In the genomic region with DNA sequence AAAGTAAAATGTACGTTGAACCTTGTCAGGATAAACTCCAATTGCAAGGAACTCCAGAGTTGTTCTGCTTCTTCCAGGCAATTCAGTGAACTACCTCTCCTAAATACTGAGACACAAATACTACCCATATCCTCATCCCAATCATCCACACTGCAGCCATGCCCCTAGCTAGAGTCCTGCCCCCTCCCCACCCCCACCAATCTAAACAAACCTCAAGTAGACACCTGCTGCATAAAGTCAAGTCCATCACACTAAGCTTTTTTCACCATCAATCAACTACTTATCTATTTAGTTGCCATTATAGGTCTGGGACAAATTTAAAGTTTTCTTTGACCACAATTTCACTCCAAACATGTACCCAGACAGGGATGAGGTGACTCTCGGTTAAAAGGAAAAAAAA, we compare ENCODE assay signal across 10 cellular contexts.
DNase-seq lines count a peak whose midpoint lies in the region; ATAC-seq and TF ChIP-seq lines count a peak whose summit lies in the region.
"Had no signal": no experiment of that assay in that cellular context is flagged by ENCODE, and none has a peak within 500 bp of the region (broad histone marks: within the 10 kb centered on the region; RNA-seq: fewer than 3 reads in every experiment).

No MANE protein-coding gene starts in this region.

- H3K4me3 ChIP-seq in gastroesophageal sphincter: peak overlapping the region; percentile 27 to 33
- H3K4me3 ChIP-seq: HAP-1 had no signal

- no peak for TF ChIP-seq POLR2A in gastroesophageal sphincter (IDR thresholded peaks at IDR 0.05)

- peak; percentile 43 for DNase-seq in DMS53 (lab: John Stamatoyannopoulos, UW)
- no peak for DNase-seq in DMS53 treated with DMSO at 0.1 percent for 48 hours (lab: John Stamatoyannopoulos, UW; ENCODE audit: unreplicated experiment)
- no peak for DNase-seq in T-helper 2 cell treated with Interferon-gamma antibody and Interleukin-4, amounts not matched to agents 5 μg/mL and 100 μg/mL, for 36 hours (ENCODE audit: low spot score)
- no peak for DNase-seq in stimulated activated naive B cell treated with anti-CD40 and anti-IgM and Interleukin-4, amounts not matched to agents 10 μg/mL and 1 μg/mL and 100 μg/mL, for 72 hours
- DNase-seq in NCI-H2029 treated with DMSO at 0.1 percent for 48 hours (lab: John Stamatoyannopoulos, UW): no peak
- no peak for DNase-seq in pons (ENCODE audit: low spot score)

- no peaks in the 10 kb centered on the region for H3K9me3 ChIP-seq in gastroesophageal sphincter
- H3K9me3 ChIP-seq: HAP-1 had no signal

- peaks cover 12% of the 10 kb centered on the region for H3K9me3 Mint-ChIP-seq in T-helper 2 cell treated with Interferon-gamma antibody and Interleukin-4, amounts not matched to agents 5 μg/mL and 100 μg/mL, for 36 hours
- peaks cover 5 to 10% of the 10 kb centered on the region in 2 donors for H3K9me3 Mint-ChIP-seq in stimulated activated naive B cell treated with anti-CD40 and anti-IgM and Interleukin-4, amounts not matched to agents 10 μg/mL and 1 μg/mL and 100 μg/mL, for 72 hours

- H3K27ac ChIP-seq in gastroesophageal sphincter: peak overlapping the region; percentile 63 to 76 (median 65)
- H3K27ac ChIP-seq: 22Rv1 had no signal

- H3K36me3 Mint-ChIP-seq in T-helper 2 cell treated with Interferon-gamma antibody and Interleukin-4, amounts not matched to agents 5 μg/mL and 100 μg/mL, for 36 hours (ENCODE audit: low read depth): peaks cover 19% of the 10 kb centered on the region
- peaks cover 15 to 25% of the 10 kb centered on the region in 2 donors for H3K36me3 Mint-ChIP-seq in stimulated activated naive B cell treated with anti-CD40 and anti-IgM and Interleukin-4, amounts not matched to agents 10 μg/mL and 1 μg/mL and 100 μg/mL, for 72 hours

- no peaks in the 10 kb centered on the region for H3K27me3 ChIP-seq in gastroesophageal sphincter

- peaks cover 0 to 16% of the 10 kb centered on the region in 2 donors for H3K36me3 ChIP-seq in gastroesophageal sphincter

- WGBS in gastroesophageal sphincter (ENCODE audit: low coverage in 1 of 2), 2 donors: 29 to 59% methylated on average over 2 of the region's 2 CpGs

- H3K4me1 ChIP-seq in gastroesophageal sphincter: peaks cover 13 to 56% (median 19%) of the 10 kb centered on the region in 3 donors
- H3K4me1 ChIP-seq: HAP-1 had no signal

- no peak for ATAC-seq in gastroesophageal sphincter
- no peak for ATAC-seq in stimulated activated naive B cell treated with anti-CD40 and anti-IgM and Interleukin-4, amounts not matched to agents 10 μg/mL and 1 μg/mL and 100 μg/mL, for 72 hours (replicated peaks)
- ATAC-seq in GM19463 (IDR thresholded peaks at IDR 0.05; ENCODE audit: unreplicated experiment): no peak

- H3K4me3 Mint-ChIP-seq in T-helper 2 cell treated with Interferon-gamma antibody and Interleukin-4, amounts not matched to agents 5 μg/mL and 100 μg/mL, for 36 hours: peak overlapping the region; percentile 69
- peak overlapping the region; percentile 78 to 84 for H3K4me3 Mint-ChIP-seq in stimulated activated naive B cell treated with anti-CD40 and anti-IgM and Interleukin-4, amounts not matched to agents 10 μg/mL and 1 μg/mL and 100 μg/mL, for 72 hours

- no peak for TF ChIP-seq CTCF in gastroesophageal sphincter (IDR thresholded peaks at IDR 0.05)

- no peaks in the 10 kb centered on the region for H3K27me3 Mint-ChIP-seq in T-helper 2 cell treated with Interferon-gamma antibody and Interleukin-4, amounts not matched to agents 5 μg/mL and 100 μg/mL, for 36 hours (ENCODE audit: low read depth)
- no peaks in the 10 kb centered on the region for H3K27me3 Mint-ChIP-seq in stimulated activated naive B cell treated with anti-CD40 and anti-IgM and Interleukin-4, amounts not matched to agents 10 μg/mL and 1 μg/mL and 100 μg/mL, for 72 hours

- TF ChIP-seq EP300 in gastroesophageal sphincter (IDR thresholded peaks at IDR 0.05): no peak

- peaks cover 68% of the 10 kb centered on the region for H3K4me1 Mint-ChIP-seq in T-helper 2 cell treated with Interferon-gamma antibody and Interleukin-4, amounts not matched to agents 5 μg/mL and 100 μg/mL, for 36 hours (ENCODE audit: low read depth)
- H3K4me1 Mint-ChIP-seq in stimulated activated naive B cell treated with anti-CD40 and anti-IgM and Interleukin-4, amounts not matched to agents 10 μg/mL and 1 μg/mL and 100 μg/mL, for 72 hours: peaks cover 46 to 81% of the 10 kb centered on the region in 2 donors

- peak overlapping the region; percentile 92 for H3K27ac Mint-ChIP-seq in T-helper 2 cell treated with Interferon-gamma antibody and Interleukin-4, amounts not matched to agents 5 μg/mL and 100 μg/mL, for 36 hours
- peak overlapping the region; percentile 91 for H3K27ac Mint-ChIP-seq in stimulated activated naive B cell treated with anti-CD40 and anti-IgM and Interleukin-4, amounts not matched to agents 10 μg/mL and 1 μg/mL and 100 μg/mL, for 72 hours
